In the genomic region with DNA sequence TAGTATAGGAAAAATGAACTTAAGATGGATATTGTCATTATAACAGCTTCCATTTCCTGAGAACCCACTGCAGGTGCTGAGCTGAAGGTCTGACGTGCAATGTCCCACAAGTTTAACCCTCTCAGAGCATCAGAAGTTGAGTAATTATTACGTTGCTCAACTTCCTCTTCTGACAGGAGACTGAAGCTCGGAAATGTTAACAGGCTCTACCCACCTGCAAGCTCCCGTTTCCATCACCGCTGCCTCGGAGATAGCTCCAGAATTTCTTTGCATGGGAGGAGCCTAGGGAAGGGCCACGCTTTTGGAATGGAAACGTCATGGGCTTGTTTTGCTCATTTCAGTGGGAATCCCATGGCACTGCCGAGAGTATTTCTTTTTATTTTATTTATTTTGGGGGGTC, we compare ENCODE assay signal across 1 cellular context.
TF ChIP-seq lines count a peak whose summit lies in the region.

No MANE protein-coding gene starts in this region.

TF ChIP-seq in HepG2, 621 proteins besides CTCF, POLR2A, EP300 and RAD21 (continued from another document):
- TF ChIP-seq ZSCAN30 (CRISPR knock-in tag; IDR thresholded peaks at IDR 0.05) (no peak), ZNF234 (CRISPR knock-in tag; conservative IDR thresholded peaks at IDR 0.05) (no peak), HOXA9 (CRISPR knock-in tag; IDR thresholded peaks at IDR 0.05; ENCODE audit: borderline replicate concordance) (no peak), CEBPG (CRISPR knock-in tag; IDR thresholded peaks at IDR 0.05) (peak; percentile 88), PHB2 (IDR thresholded peaks at IDR 0.05; ENCODE audit: partially characterized antibody) (no peak), PITX1 (CRISPR knock-in tag; IDR thresholded peaks at IDR 0.05) (no peak), ZNF543 (CRISPR knock-in tag; IDR thresholded peaks at IDR 0.05) (no peak), CHD4 (IDR thresholded peaks at IDR 0.05; ENCODE audit: borderline replicate concordance, low read length) (no peak), RBAK (CRISPR knock-in tag; IDR thresholded peaks at IDR 0.05) (no peak), TEAD2 (CRISPR knock-in tag; IDR thresholded peaks at IDR 0.05) (no peak), ZBTB7A (CRISPR knock-in tag; IDR thresholded peaks at IDR 0.05) (no peak), KLF13 (CRISPR knock-in tag; IDR thresholded peaks at IDR 0.05) (no peak), ZSCAN31 (CRISPR knock-in tag; IDR thresholded peaks at IDR 0.05; ENCODE audit: low read depth) (no peak), RBM22 (optimal IDR thresholded peaks at IDR 0.05; ENCODE audit: low read length) (no peak), TCF7 (IDR thresholded peaks at IDR 0.05; ENCODE audit: low read depth) (no peak), ZZZ3 (CRISPR knock-in tag; IDR thresholded peaks at IDR 0.05; ENCODE audit: borderline replicate concordance) (no peak)
- TF ChIP-seq, protein P1, sequence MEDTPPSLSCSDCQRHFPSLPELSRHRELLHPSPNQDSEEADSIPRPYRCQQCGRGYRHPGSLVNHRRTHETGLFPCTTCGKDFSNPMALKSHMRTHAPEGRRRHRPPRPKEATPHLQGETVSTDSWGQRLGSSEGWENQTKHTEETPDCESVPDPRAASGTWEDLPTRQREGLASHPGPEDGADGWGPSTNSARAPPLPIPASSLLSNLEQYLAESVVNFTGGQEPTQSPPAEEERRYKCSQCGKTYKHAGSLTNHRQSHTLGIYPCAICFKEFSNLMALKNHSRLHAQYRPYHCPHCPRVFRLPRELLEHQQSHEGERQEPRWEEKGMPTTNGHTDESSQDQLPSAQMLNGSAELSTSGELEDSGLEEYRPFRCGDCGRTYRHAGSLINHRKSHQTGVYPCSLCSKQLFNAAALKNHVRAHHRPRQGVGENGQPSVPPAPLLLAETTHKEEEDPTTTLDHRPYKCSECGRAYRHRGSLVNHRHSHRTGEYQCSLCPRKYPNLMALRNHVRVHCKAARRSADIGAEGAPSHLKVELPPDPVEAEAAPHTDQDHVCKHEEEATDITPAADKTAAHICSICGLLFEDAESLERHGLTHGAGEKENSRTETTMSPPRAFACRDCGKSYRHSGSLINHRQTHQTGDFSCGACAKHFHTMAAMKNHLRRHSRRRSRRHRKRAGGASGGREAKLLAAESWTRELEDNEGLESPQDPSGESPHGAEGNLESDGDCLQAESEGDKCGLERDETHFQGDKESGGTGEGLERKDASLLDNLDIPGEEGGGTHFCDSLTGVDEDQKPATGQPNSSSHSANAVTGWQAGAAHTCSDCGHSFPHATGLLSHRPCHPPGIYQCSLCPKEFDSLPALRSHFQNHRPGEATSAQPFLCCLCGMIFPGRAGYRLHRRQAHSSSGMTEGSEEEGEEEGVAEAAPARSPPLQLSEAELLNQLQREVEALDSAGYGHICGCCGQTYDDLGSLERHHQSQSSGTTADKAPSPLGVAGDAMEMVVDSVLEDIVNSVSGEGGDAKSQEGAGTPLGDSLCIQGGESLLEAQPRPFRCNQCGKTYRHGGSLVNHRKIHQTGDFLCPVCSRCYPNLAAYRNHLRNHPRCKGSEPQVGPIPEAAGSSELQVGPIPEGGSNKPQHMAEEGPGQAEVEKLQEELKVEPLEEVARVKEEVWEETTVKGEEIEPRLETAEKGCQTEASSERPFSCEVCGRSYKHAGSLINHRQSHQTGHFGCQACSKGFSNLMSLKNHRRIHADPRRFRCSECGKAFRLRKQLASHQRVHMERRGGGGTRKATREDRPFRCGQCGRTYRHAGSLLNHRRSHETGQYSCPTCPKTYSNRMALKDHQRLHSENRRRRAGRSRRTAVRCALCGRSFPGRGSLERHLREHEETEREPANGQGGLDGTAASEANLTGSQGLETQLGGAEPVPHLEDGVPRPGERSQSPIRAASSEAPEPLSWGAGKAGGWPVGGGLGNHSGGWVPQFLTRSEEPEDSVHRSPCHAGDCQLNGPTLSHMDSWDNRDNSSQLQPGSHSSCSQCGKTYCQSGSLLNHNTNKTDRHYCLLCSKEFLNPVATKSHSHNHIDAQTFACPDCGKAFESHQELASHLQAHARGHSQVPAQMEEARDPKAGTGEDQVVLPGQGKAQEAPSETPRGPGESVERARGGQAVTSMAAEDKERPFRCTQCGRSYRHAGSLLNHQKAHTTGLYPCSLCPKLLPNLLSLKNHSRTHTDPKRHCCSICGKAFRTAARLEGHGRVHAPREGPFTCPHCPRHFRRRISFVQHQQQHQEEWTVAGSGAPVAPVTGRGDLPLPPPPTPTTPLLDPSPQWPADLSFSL (CRISPR knock-in tag; IDR thresholded peaks at IDR 0.05), result no peak
- TF ChIP-seq, protein P2, sequence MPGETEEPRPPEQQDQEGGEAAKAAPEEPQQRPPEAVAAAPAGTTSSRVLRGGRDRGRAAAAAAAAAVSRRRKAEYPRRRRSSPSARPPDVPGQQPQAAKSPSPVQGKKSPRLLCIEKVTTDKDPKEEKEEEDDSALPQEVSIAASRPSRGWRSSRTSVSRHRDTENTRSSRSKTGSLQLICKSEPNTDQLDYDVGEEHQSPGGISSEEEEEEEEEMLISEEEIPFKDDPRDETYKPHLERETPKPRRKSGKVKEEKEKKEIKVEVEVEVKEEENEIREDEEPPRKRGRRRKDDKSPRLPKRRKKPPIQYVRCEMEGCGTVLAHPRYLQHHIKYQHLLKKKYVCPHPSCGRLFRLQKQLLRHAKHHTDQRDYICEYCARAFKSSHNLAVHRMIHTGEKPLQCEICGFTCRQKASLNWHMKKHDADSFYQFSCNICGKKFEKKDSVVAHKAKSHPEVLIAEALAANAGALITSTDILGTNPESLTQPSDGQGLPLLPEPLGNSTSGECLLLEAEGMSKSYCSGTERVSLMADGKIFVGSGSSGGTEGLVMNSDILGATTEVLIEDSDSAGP (CRISPR knock-in tag; IDR thresholded peaks at IDR 0.05; ENCODE audit: borderline replicate concordance), result no peak
- TF ChIP-seq, protein P3, sequence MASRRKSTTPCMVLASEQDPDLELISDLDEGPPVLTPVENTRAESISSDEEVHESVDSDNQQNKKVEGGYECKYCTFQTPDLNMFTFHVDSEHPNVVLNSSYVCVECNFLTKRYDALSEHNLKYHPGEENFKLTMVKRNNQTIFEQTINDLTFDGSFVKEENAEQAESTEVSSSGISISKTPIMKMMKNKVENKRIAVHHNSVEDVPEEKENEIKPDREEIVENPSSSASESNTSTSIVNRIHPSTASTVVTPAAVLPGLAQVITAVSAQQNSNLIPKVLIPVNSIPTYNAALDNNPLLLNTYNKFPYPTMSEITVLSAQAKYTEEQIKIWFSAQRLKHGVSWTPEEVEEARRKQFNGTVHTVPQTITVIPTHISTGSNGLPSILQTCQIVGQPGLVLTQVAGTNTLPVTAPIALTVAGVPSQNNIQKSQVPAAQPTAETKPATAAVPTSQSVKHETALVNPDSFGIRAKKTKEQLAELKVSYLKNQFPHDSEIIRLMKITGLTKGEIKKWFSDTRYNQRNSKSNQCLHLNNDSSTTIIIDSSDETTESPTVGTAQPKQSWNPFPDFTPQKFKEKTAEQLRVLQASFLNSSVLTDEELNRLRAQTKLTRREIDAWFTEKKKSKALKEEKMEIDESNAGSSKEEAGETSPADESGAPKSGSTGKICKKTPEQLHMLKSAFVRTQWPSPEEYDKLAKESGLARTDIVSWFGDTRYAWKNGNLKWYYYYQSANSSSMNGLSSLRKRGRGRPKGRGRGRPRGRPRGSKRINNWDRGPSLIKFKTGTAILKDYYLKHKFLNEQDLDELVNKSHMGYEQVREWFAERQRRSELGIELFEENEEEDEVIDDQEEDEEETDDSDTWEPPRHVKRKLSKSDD (CRISPR knock-in tag; IDR thresholded peaks at IDR 0.05; ENCODE audit: low read depth), result no peak
- TF ChIP-seq, protein P4, sequence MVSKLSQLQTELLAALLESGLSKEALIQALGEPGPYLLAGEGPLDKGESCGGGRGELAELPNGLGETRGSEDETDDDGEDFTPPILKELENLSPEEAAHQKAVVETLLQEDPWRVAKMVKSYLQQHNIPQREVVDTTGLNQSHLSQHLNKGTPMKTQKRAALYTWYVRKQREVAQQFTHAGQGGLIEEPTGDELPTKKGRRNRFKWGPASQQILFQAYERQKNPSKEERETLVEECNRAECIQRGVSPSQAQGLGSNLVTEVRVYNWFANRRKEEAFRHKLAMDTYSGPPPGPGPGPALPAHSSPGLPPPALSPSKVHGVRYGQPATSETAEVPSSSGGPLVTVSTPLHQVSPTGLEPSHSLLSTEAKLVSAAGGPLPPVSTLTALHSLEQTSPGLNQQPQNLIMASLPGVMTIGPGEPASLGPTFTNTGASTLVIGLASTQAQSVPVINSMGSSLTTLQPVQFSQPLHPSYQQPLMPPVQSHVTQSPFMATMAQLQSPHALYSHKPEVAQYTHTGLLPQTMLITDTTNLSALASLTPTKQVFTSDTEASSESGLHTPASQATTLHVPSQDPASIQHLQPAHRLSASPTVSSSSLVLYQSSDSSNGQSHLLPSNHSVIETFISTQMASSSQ (IDR thresholded peaks at IDR 0.05; ENCODE audit: low read depth), result no peak
- TF ChIP-seq, protein P4 (CRISPR knock-in tag; IDR thresholded peaks at IDR 0.05; ENCODE audit: borderline replicate concordance), result no peak
- TF ChIP-seq, protein P5, sequence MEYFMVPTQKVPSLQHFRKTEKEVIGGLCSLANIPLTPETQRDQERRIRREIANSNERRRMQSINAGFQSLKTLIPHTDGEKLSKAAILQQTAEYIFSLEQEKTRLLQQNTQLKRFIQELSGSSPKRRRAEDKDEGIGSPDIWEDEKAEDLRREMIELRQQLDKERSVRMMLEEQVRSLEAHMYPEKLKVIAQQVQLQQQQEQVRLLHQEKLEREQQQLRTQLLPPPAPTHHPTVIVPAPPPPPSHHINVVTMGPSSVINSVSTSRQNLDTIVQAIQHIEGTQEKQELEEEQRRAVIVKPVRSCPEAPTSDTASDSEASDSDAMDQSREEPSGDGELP (IDR thresholded peaks at IDR 0.05; ENCODE audit: borderline replicate concordance, low read depth), result no peak
- TF ChIP-seq, protein P6, sequence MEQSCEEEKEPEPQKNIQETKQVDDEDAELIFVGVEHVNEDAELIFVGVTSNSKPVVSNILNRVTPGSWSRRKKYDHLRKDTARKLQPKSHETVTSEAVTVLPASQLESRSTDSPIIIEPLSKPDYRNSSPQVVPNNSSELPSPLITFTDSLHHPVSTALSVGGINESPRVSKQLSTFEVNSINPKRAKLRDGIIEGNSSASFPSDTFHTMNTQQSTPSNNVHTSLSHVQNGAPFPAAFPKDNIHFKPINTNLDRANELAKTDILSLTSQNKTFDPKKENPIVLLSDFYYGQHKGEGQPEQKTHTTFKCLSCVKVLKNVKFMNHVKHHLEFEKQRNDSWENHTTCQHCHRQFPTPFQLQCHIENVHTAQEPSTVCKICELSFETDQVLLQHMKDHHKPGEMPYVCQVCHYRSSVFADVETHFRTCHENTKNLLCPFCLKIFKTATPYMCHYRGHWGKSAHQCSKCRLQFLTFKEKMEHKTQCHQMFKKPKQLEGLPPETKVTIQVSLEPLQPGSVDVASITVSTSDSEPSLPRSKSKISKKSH (CRISPR knock-in tag; IDR thresholded peaks at IDR 0.05; ENCODE audit: borderline replicate concordance), result no peak
- TF ChIP-seq, protein P7, sequence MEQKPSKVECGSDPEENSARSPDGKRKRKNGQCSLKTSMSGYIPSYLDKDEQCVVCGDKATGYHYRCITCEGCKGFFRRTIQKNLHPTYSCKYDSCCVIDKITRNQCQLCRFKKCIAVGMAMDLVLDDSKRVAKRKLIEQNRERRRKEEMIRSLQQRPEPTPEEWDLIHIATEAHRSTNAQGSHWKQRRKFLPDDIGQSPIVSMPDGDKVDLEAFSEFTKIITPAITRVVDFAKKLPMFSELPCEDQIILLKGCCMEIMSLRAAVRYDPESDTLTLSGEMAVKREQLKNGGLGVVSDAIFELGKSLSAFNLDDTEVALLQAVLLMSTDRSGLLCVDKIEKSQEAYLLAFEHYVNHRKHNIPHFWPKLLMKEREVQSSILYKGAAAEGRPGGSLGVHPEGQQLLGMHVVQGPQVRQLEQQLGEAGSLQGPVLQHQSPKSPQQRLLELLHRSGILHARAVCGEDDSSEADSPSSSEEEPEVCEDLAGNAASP (CRISPR knock-in tag; IDR thresholded peaks at IDR 0.05; ENCODE audit: borderline replicate concordance), result no peak
- TF ChIP-seq, protein P8, sequence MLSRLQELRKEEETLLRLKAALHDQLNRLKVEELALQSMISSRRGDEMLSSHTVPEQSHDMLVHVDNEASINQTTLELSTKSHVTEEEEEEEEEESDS (CRISPR knock-in tag; IDR thresholded peaks at IDR 0.05; ENCODE audit: borderline replicate concordance), result no peak
